Comparison of ENCODE assay signal across 10 cellular contexts in the genomic region with DNA sequence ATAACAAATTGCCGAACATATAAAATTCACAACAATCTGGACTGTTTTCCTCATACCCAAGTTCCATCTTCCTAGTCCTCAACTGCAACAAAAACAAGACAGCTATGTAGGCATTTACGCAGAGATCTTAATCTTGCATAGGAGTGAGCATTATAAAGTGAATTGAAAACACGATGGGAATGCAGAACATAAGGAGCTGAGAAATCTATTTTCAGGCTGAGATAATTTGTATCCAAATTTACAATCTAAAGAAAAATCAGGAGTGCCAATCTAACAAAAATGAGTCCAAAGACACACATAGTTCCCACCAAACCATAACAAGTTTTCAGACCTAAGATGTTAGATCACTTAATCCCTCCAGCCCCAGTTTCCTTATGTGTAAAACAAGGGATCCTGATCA. TPM values are rescaled to one million over a fixed set of nuclear protein-coding genes. Genes with fewer than 3 reads are reported as not detected.
A peak's percentile ranks its signal among the peaks of the same experiment; 100 is the strongest.
DNase-seq lines count a peak whose midpoint lies in the region; ATAC-seq and TF ChIP-seq lines count a peak whose summit lies in the region.
"Had no signal": no experiment of that assay in that cellular context is flagged by ENCODE, and none has a peak within 500 bp of the region (broad histone marks: within the 10 kb centered on the region; RNA-seq: fewer than 3 reads in every experiment).

No MANE protein-coding gene starts in this region.

- peaks cover 9% of the 10 kb centered on the region for H3F3A ChIP-seq in smooth muscle cell (ENCODE audit: low read depth)

- no peaks in the 10 kb centered on the region for H3K27me3 ChIP-seq in smooth muscle cell (ENCODE audit: low read depth)

- peaks cover 52% of the 10 kb centered on the region for H4K20me1 ChIP-seq in smooth muscle cell (ENCODE audit: low read depth)

- peak overlapping the region; percentile 78 for H3K27ac ChIP-seq in smooth muscle cell (ENCODE audit: low read depth)

- H3K36me3 Mint-ChIP-seq in activated CD4-positive, alpha-beta T cell treated with anti-CD3 and anti-CD28 coated beads, Interleukin-2, amount 10 ng/mL, durations not matched to agents 7 days and 5 days (ENCODE audit: low read depth) = peaks cover 26% of the 10 kb centered on the region
- H3K36me3 Mint-ChIP-seq in T-helper 17 cell (ENCODE audit: low read depth) = peaks cover 5% of the 10 kb centered on the region

- peaks cover 49% of the 10 kb centered on the region for H3K4me1 Mint-ChIP-seq in activated CD4-positive, alpha-beta T cell treated with anti-CD3 and anti-CD28 coated beads, Interleukin-2, amount 10 ng/mL, durations not matched to agents 7 days and 5 days
- peaks cover 41% of the 10 kb centered on the region for H3K4me1 Mint-ChIP-seq in T-helper 17 cell

- no peak for ATAC-seq in T-helper 17 cell
- ATAC-seq in HG03442 (IDR thresholded peaks at IDR 0.05; ENCODE audit: unreplicated experiment) = no peak

- WGBS in smooth muscle cell (ENCODE audit: low lambda C conversion rate) = 32% methylated on average over 3 of the region's 3 CpGs

- peak overlapping the region; percentile 79 for H3K4me3 ChIP-seq in fibroblast of villous mesenchyme (ENCODE audit: low read depth, low read length)
- peak overlapping the region; percentile 75 for H3K4me3 ChIP-seq in smooth muscle cell

- CTCF ChIA-PET in activated CD4-positive, alpha-beta T cell treated with anti-CD3 and anti-CD28 coated beads, Interleukin-2, amount 10 ng/mL, durations not matched to agents 7 days and 5 days (lab: Charles Lee) = interaction anchor here (0.9 to 2.1 kb wide), 3 partner anchors 17 to 118 kb away, joined by 3 to 9 read pairs (median 5); a partner anchor contains a TSS
- CTCF ChIA-PET in HEK293T (lab: Yijun Ruan, JAX) = interaction anchor here (0.7 to 1.9 kb wide), 4 partner anchors 17 to 244 kb away, joined by 4 to 5 read pairs (median 4); no protein-coding TSS in a partner anchor

- TF ChIP-seq CTCF in fibroblast of villous mesenchyme (IDR thresholded peaks at IDR 0.05; ENCODE audit: insufficient read depth, low read depth, low read length) (no peak), smooth muscle cell (IDR thresholded peaks at IDR 0.05; ENCODE audit: borderline replicate concordance, insufficient read depth, poor library complexity, severe bottlenecking) (no peak)

- peaks cover 58% of the 10 kb centered on the region for H3K79me2 ChIP-seq in smooth muscle cell (ENCODE audit: low read depth)

- peak overlapping the region; percentile 93 for H3K4me2 ChIP-seq in smooth muscle cell

- peak overlapping the region; percentile 15 for H3K9ac ChIP-seq in smooth muscle cell (ENCODE audit: low read depth)

- H3K36me3 ChIP-seq in smooth muscle cell (ENCODE audit: low read depth) = no peaks in the 10 kb centered on the region

- H3K4me1 ChIP-seq in smooth muscle cell (ENCODE audit: low read depth) = peaks cover 26% of the 10 kb centered on the region

- H2AFZ ChIP-seq in smooth muscle cell (ENCODE audit: low read depth) = no peak overlapping the region

- no peak overlapping the region for H3K27ac Mint-ChIP-seq in activated CD4-positive, alpha-beta T cell treated with anti-CD3 and anti-CD28 coated beads, Interleukin-2, amount 10 ng/mL, durations not matched to agents 7 days and 5 days
- H3K27ac Mint-ChIP-seq in T-helper 17 cell = no peak overlapping the region

- no peaks in the 10 kb centered on the region for H3K27me3 Mint-ChIP-seq in activated CD4-positive, alpha-beta T cell treated with anti-CD3 and anti-CD28 coated beads, Interleukin-2, amount 10 ng/mL, durations not matched to agents 7 days and 5 days
- H3K27me3 Mint-ChIP-seq in T-helper 17 cell = no peaks in the 10 kb centered on the region
- H3K27me3 Mint-ChIP-seq: CD4-positive, alpha-beta memory T cell had no signal

- H3K9me3 Mint-ChIP-seq in activated CD4-positive, alpha-beta T cell treated with anti-CD3 and anti-CD28 coated beads, Interleukin-2, amount 10 ng/mL, durations not matched to agents 7 days and 5 days = no peaks in the 10 kb centered on the region
- H3K9me3 Mint-ChIP-seq: CD4-positive, alpha-beta memory T cell had no signal

- peak overlapping the region; percentile 80 for H3K4me3 Mint-ChIP-seq in activated CD4-positive, alpha-beta T cell treated with anti-CD3 and anti-CD28 coated beads, Interleukin-2, amount 10 ng/mL, durations not matched to agents 7 days and 5 days
- H3K4me3 Mint-ChIP-seq in T-helper 17 cell = peak overlapping the region; percentile 99

- POLR2A ChIA-PET in activated CD4-positive, alpha-beta T cell treated with anti-CD3 and anti-CD28 coated beads, Interleukin-2, amount 10 ng/mL, durations not matched to agents 7 days and 5 days (lab: Charles Lee) = no interaction called here
- POLR2A ChIA-PET in HEK293T (lab: Yijun Ruan, JAX) = interaction anchor here (0.8 to 1.1 kb wide), 2 partner anchors 17 to 119 kb away, joined by 3 read pairs; a partner anchor contains a TSS

- DNase-seq in activated CD4-positive, alpha-beta T cell treated with anti-CD3 and anti-CD28 coated beads, Interleukin-2, amount 10 ng/mL, durations not matched to agents 7 days and 5 days = no peak
- no peak for DNase-seq in activated CD4-positive, alpha-beta T cell treated with anti-CD3 and anti-CD28 coated beads, Interleukin-2, amount 50 U/mL, for 48 hours
- DNase-seq in T-helper 17 cell = no peak
- peak; percentile 48 for DNase-seq in fibroblast of villous mesenchyme (ENCODE audit: low read depth)
- no peak for DNase-seq in smooth muscle cell (lab: John Stamatoyannopoulos, UW; ENCODE audit: unreplicated experiment)
- DNase-seq in NCI-H2227 (lab: John Stamatoyannopoulos, UW; ENCODE audit: unreplicated experiment) = no peak
- no peak for DNase-seq in HEK293T (ENCODE audit: extremely low spot score)
- DNase-seq: CD4-positive, alpha-beta memory T cell; NCI-H2029 had no signal

- no peaks in the 10 kb centered on the region for H3K9me3 ChIP-seq in T-helper 17 cell (ENCODE audit: control insufficient read depth, low read length, poor library complexity, severe bottlenecking)
- H3K9me3 ChIP-seq in smooth muscle cell (replicated peaks; ENCODE audit: low read depth) = no peaks in the 10 kb centered on the region

TF ChIP-seq in HEK293T, 16 proteins besides CTCF, POLR2A, EP300 and RAD21:
- no peak for TF ChIP-seq NFRKB (IDR thresholded peaks at IDR 0.05)
- no peak for TF ChIP-seq FOXK2 (IDR thresholded peaks at IDR 0.05)
- no peak for TF ChIP-seq LEF1 (IDR thresholded peaks at IDR 0.05; ENCODE audit: borderline replicate concordance)
- TF ChIP-seq ELF4 (IDR thresholded peaks at IDR 0.05) = no peak

RNA-seq across cellular contexts. Expression of a gene that starts 1.9 kb away (rescaled TPM):
- 10 to 100 TPM; 54.0 to 55.4 TPM for total RNA-seq in activated CD4-positive, alpha-beta T cell treated with anti-CD3 and anti-CD28 coated beads, Interleukin-2, amount 10 ng/mL, durations not matched to agents 7 days and 5 days
- 10 to 100 TPM; 29.2 to 31.9 TPM for total RNA-seq in T-helper 17 cell
- total RNA-seq in fibroblast of villous mesenchyme = 71.8 and 129 TPM in 2 replicates
- 77.7 and 83.7 TPM in 2 replicates for total RNA-seq in smooth muscle cell
- polyA plus RNA-seq in smooth muscle cell = 39.6 and 43.9 TPM in 2 replicates
